28 cellular contexts compared by ENCODE assay signal in genomic region chr4:28690890-28691289, GRCh38.
"Had no signal": no experiment of that assay in that cellular context is flagged by ENCODE, and none has a peak within 500 bp of the region (broad histone marks: within the 10 kb centered on the region; RNA-seq: fewer than 3 reads in every experiment).

No MANE protein-coding gene starts in this region.

- H3K27me3 ChIP-seq: colonic mucosa, esophagus muscularis mucosa, esophagus squamous epithelium, foreskin keratinocyte, gastrocnemius medialis, gastroesophageal sphincter, heart left ventricle, heart right ventricle, hepatocyte had no signal

- H3K27ac ChIP-seq: colonic mucosa, coronary artery, dorsolateral prefrontal cortex, epithelial cell of prostate, esophagus muscularis mucosa, esophagus squamous epithelium, foreskin keratinocyte, gastrocnemius medialis, gastroesophageal sphincter, heart left ventricle, heart right ventricle, hepatocyte had no signal

- H3K4me2 ChIP-seq: hepatocyte had no signal

- H3K9me3 ChIP-seq: colonic mucosa, esophagus muscularis mucosa, esophagus squamous epithelium, gastrocnemius medialis, gastroesophageal sphincter, heart left ventricle, heart right ventricle had no signal

- H3K79me2 ChIP-seq: hepatocyte had no signal

- H2AFZ ChIP-seq: hepatocyte had no signal

- ATAC-seq: effector memory CD8-positive, alpha-beta T cell; esophagus mucosa; foreskin keratinocyte; gastrocnemius medialis; gastroesophageal sphincter; heart left ventricle; heart right ventricle had no signal

- H3K4me1 ChIP-seq: colonic mucosa, esophagus muscularis mucosa, esophagus squamous epithelium, foreskin keratinocyte, gastrocnemius medialis, gastroesophageal sphincter, heart left ventricle, heart right ventricle had no signal

- H3K36me3 ChIP-seq: colonic mucosa, esophagus muscularis mucosa, esophagus squamous epithelium, gastrocnemius medialis, gastroesophageal sphincter, heart left ventricle, heart right ventricle had no signal

- H3K4me3 ChIP-seq: colonic mucosa, coronary artery, dorsolateral prefrontal cortex, esophagus muscularis mucosa, esophagus squamous epithelium, gastrocnemius medialis, gastroesophageal sphincter, heart left ventricle, heart right ventricle, hepatocyte had no signal

- FAIRE-seq: endometrium, endothelial cell of umbilical vein, frontal cortex had no signal

- DNase-seq: colonic mucosa; cortex of kidney; dermis blood vessel endothelial cell; dorsolateral prefrontal cortex; effector CD4-positive, alpha-beta T cell; effector CD8-positive, alpha-beta T cell; effector memory CD4-positive, alpha-beta T cell; effector memory CD8-positive, alpha-beta T cell; endodermal cell; erythroblast; esophagus squamous epithelium; foreskin fibroblast; foreskin keratinocyte; foreskin melanocyte; gastrocnemius medialis; glutamatergic neuron; head of caudate nucleus; heart left ventricle; heart right ventricle had no signal
